17 cellular contexts compared by ENCODE assay signal in genomic region chr20:50435397-50436051, GRCh38.
A peak's percentile ranks its signal among the peaks of the same experiment; 100 is the strongest.
DNase-seq lines count a peak whose midpoint lies in the region; ATAC-seq and TF ChIP-seq lines count a peak whose summit lies in the region.
"Had no signal": no experiment of that assay in that cellular context is flagged by ENCODE, and none has a peak within 500 bp of the region (broad histone marks: within the 10 kb centered on the region; RNA-seq: fewer than 3 reads in every experiment).

No MANE protein-coding gene starts in this region.

- H3K27me3 ChIP-seq in IMR-90 (ENCODE audit: control insufficient read depth, insufficient read depth, low read length) (no peaks in the 10 kb centered on the region), neutrophil (no peaks in the 10 kb centered on the region), smooth muscle cell (ENCODE audit: low read depth) (no peaks in the 10 kb centered on the region)

- intact Hi-C loops in IMR-90 (cut with micrococcal nuclease) = no loop called here
- intact Hi-C loops in dendritic cell treated with granulocyte-macrophage colony-stimulating factor and Interleukin-4, amounts not matched to agents 40 ng/mL and 50 ng/mL, for 4 days (cut with micrococcal nuclease) = no loop called here
- intact Hi-C loops in activated CD8-positive, alpha-beta T cell treated with anti-CD3 and anti-CD28 coated beads for 36 hours (cut with micrococcal nuclease) = no loop called here

- no peak overlapping the region for H3K18ac ChIP-seq in IMR-90 (ENCODE audit: low read depth, low read length)

- WGBS in IMR-90 (ENCODE audit: extremely low coverage in 2 of 2, insufficient read length in 1 of 2), 2 experiments = 91% methylated on average over 16 of the region's 22 CpGs; no CpG with 5 or more reads in 1 of the 2 experiments
- 89% methylated on average over 22 of the region's 22 CpGs for WGBS in smooth muscle cell (ENCODE audit: low lambda C conversion rate)

- H2BK15ac ChIP-seq in IMR-90 (ENCODE audit: low read depth, low read length) = peak overlapping the region; percentile 90

- no peak for TF ChIP-seq POLR2A in IMR-90 (IDR thresholded peaks at IDR 0.05; ENCODE audit: low read depth, low read length)

- ATAC-seq in IMR-90 (ENCODE audit: low read depth) (no peak), HG03139 (IDR thresholded peaks at IDR 0.05; ENCODE audit: unreplicated experiment) (no peak)
- no peak for ATAC-seq in activated CD8-positive, alpha-beta T cell treated with anti-CD3 and anti-CD28 coated beads for 36 hours
- ATAC-seq: SK-N-SH treated with all-trans-retinoic acid at 6 μM for 48 hours had no signal

- H3K4me3 Mint-ChIP-seq in dendritic cell treated with granulocyte-macrophage colony-stimulating factor and Interleukin-4, amounts not matched to agents 40 ng/mL and 50 ng/mL, for 4 days = no peak overlapping the region
- H3K4me3 Mint-ChIP-seq in activated CD8-positive, alpha-beta T cell treated with anti-CD3 and anti-CD28 coated beads for 36 hours = no peak overlapping the region
- H3K4me3 Mint-ChIP-seq: IgD-negative memory B cell had no signal

- H3K36me3 Mint-ChIP-seq in dendritic cell treated with granulocyte-macrophage colony-stimulating factor and Interleukin-4, amounts not matched to agents 40 ng/mL and 50 ng/mL, for 4 days (ENCODE audit: low read depth) = no peaks in the 10 kb centered on the region
- no peaks in the 10 kb centered on the region for H3K36me3 Mint-ChIP-seq in activated CD8-positive, alpha-beta T cell treated with anti-CD3 and anti-CD28 coated beads for 36 hours (ENCODE audit: low read depth)

- no TSS peak for BruUV-seq in IMR-90 (replicated peaks; lab: Mats Ljungman, UMichigan)

- H2BK5ac ChIP-seq in IMR-90 (ENCODE audit: low read depth, low read length, poor library complexity, severe bottlenecking) = no peak overlapping the region

- no peaks in the 10 kb centered on the region for H3K36me3 ChIP-seq in IMR-90 (ENCODE audit: control insufficient read depth, insufficient read depth, low read length)
- no peaks in the 10 kb centered on the region for H3K36me3 ChIP-seq in neutrophil
- H3K36me3 ChIP-seq in smooth muscle cell (ENCODE audit: low read depth) = no peaks in the 10 kb centered on the region

- peaks cover 4% of the 10 kb centered on the region for H3K27me3 Mint-ChIP-seq in dendritic cell treated with granulocyte-macrophage colony-stimulating factor and Interleukin-4, amounts not matched to agents 40 ng/mL and 50 ng/mL, for 4 days
- no peaks in the 10 kb centered on the region for H3K27me3 Mint-ChIP-seq in activated CD8-positive, alpha-beta T cell treated with anti-CD3 and anti-CD28 coated beads for 36 hours

- peak overlapping the region; percentile 17 for H2AFZ ChIP-seq in IMR-90 (replicated peaks; ENCODE audit: low read length, poor library complexity)
- no peak overlapping the region for H2AFZ ChIP-seq in smooth muscle cell (ENCODE audit: low read depth)

- dilution Hi-C loops in IMR-90 (cut with HindIII; ENCODE audit: low sequenced_read_pairs, unreplicated experiment) = no loop called here

- H2BK20ac ChIP-seq in IMR-90 (ENCODE audit: low read depth, low read length) = peak overlapping the region; percentile 36

- POLR2A ChIA-PET in IMR-90 (lab: Charles Lee; ENCODE audit: unreplicated experiment) = no interaction called here
- POLR2A ChIA-PET in activated CD8-positive, alpha-beta T cell treated with anti-CD3 and anti-CD28 coated beads for 36 hours (lab: Charles Lee) = interaction anchor here (1.1 kb wide), 1 partner anchor 12 kb away, joined by 3 read pairs; no protein-coding TSS in a partner anchor

- peaks cover 15% of the 10 kb centered on the region for H3K9me1 ChIP-seq in IMR-90 (ENCODE audit: insufficient read depth, low read length)

- H4K5ac ChIP-seq in IMR-90 (ENCODE audit: low read depth, low read length) = no peak overlapping the region

- H4K20me1 ChIP-seq in IMR-90 (ENCODE audit: insufficient read depth, low read length) = no peaks in the 10 kb centered on the region
- H4K20me1 ChIP-seq in smooth muscle cell (ENCODE audit: low read depth) = no peaks in the 10 kb centered on the region

- H3K4ac ChIP-seq in IMR-90 (ENCODE audit: low read depth, low read length) = peak overlapping the region; percentile 65

- in situ Hi-C loops in IMR-90 (cut with MboI; ENCODE audit: low sequenced_read_pairs) = no loop called here

- no peaks in the 10 kb centered on the region for H3K9me3 ChIP-seq in IMR-90 (ENCODE audit: control insufficient read depth, insufficient read depth, low read length)
- no peaks in the 10 kb centered on the region for H3K9me3 ChIP-seq in neutrophil
- no peaks in the 10 kb centered on the region for H3K9me3 ChIP-seq in smooth muscle cell (replicated peaks; ENCODE audit: low read depth)

- DNase-seq in IMR-90 = no peak
- DNase-seq in UCSD-AML1 (lab: John Stamatoyannopoulos, UW; ENCODE audit: unreplicated experiment) = no peak
- no peak for DNase-seq in smooth muscle cell (lab: John Stamatoyannopoulos, UW; ENCODE audit: unreplicated experiment)
- DNase-seq in activated CD8-positive, alpha-beta T cell treated with anti-CD3 and anti-CD28 coated beads for 36 hours = no peak
- DNase-seq: DMS79 treated with DMSO at 0.1 percent for 48 hours; H7; NCI-H1092 treated with DMSO at 0.1 percent for 48 hours; NCI-H2081 treated with DMSO at 0.1 percent for 48 hours; NCI-H510A; NCI-H748 treated with DMSO at 0.1 percent for 48 hours; NK-92 treated with Interleukin-12 subunit alpha and Interleukin-12 subunit beta, amount 100 ng/mL, for 24 hours; SIG-M5 had no signal

- no peaks in the 10 kb centered on the region for H3K79me2 ChIP-seq in smooth muscle cell (ENCODE audit: low read depth)

- H3F3A ChIP-seq in smooth muscle cell (ENCODE audit: low read depth) = peaks cover 13% of the 10 kb centered on the region

- CTCF ChIA-PET in IMR-90 (lab: Yijun Ruan, JAX) = interaction anchor here (0.6 kb wide), 1 partner anchor 11 kb away, joined by 3 read pairs; no protein-coding TSS in a partner anchor
- CTCF ChIA-PET in activated CD8-positive, alpha-beta T cell treated with anti-CD3 and anti-CD28 coated beads for 36 hours (lab: Charles Lee) = interaction anchor here (1.0 kb wide), 1 partner anchor 62 kb away, joined by 3 read pairs; no protein-coding TSS in a partner anchor

- H3K14ac ChIP-seq in IMR-90 (replicated peaks; ENCODE audit: low read depth, low read length) = no peak overlapping the region; the same call in 1 of the 2 replicates

- H3K4me2 ChIP-seq in IMR-90 (ENCODE audit: low read depth, low read length) = no peak overlapping the region
- H3K4me2 ChIP-seq in smooth muscle cell = no peak overlapping the region

- H3K4me3 ChIP-seq in IMR-90 (ENCODE audit: insufficient read depth, low read depth, low read length) (no peak overlapping the region), neutrophil (ENCODE audit: low read depth in 1 of 2, low read length in 1 of 2) (no peak overlapping the region), smooth muscle cell (no peak overlapping the region)

- H3K9ac ChIP-seq in IMR-90 (ENCODE audit: low read depth, low read length) (no peak overlapping the region), smooth muscle cell (ENCODE audit: low read depth) (no peak overlapping the region)

- peak overlapping the region; percentile 65 for H2BK120ac ChIP-seq in IMR-90 (ENCODE audit: low read depth, low read length)

- H4K91ac ChIP-seq in IMR-90 (ENCODE audit: insufficient read depth, low read depth, low read length) = peak overlapping the region; percentile 43; the same call in 1 of the 2 replicates

- TF ChIP-seq RAD21 in IMR-90 (IDR thresholded peaks at IDR 0.05; ENCODE audit: low read length) = no peak

- H3K27ac ChIP-seq in IMR-90 (ENCODE audit: insufficient read depth, low read length) (no peak overlapping the region), neutrophil (peak overlapping the region; percentile 75), smooth muscle cell (ENCODE audit: low read depth) (no peak overlapping the region)

- peaks cover 0 to 15% of the 10 kb centered on the region in 2 experiments; a peak in 2 of 4 replicates for H3K79me1 ChIP-seq in IMR-90 (ENCODE audit: low read depth in 1 of 2, low read length in 2 of 2)

- H3K4me1 ChIP-seq in IMR-90 (ENCODE audit: control insufficient read depth, insufficient read depth, low read length) = peaks cover 19% of the 10 kb centered on the region
- H3K4me1 ChIP-seq in neutrophil (ENCODE audit: control insufficient read depth in 1 of 2, insufficient read depth in 1 of 2, low read depth in 1 of 2, low read length in 1 of 2) = peaks cover 21 to 24% of the 10 kb centered on the region in 2 experiments
- no peaks in the 10 kb centered on the region for H3K4me1 ChIP-seq in smooth muscle cell (ENCODE audit: low read depth)

- H3K9me3 Mint-ChIP-seq in dendritic cell treated with granulocyte-macrophage colony-stimulating factor and Interleukin-4, amounts not matched to agents 40 ng/mL and 50 ng/mL, for 4 days = no peaks in the 10 kb centered on the region
- H3K9me3 Mint-ChIP-seq in activated CD8-positive, alpha-beta T cell treated with anti-CD3 and anti-CD28 coated beads for 36 hours = no peaks in the 10 kb centered on the region
- H3K9me3 Mint-ChIP-seq: IgD-negative memory B cell had no signal

- H3K27ac Mint-ChIP-seq in dendritic cell treated with granulocyte-macrophage colony-stimulating factor and Interleukin-4, amounts not matched to agents 40 ng/mL and 50 ng/mL, for 4 days = peak overlapping the region; percentile 8
- no peak overlapping the region for H3K27ac Mint-ChIP-seq in activated CD8-positive, alpha-beta T cell treated with anti-CD3 and anti-CD28 coated beads for 36 hours
- H3K27ac Mint-ChIP-seq: IgD-negative memory B cell had no signal

- H2AK5ac ChIP-seq in IMR-90 (ENCODE audit: low read depth, low read length) = peak overlapping the region; percentile 98

- H2AK9ac ChIP-seq in IMR-90 (replicated peaks; ENCODE audit: low read depth, low read length, poor library complexity) = peak overlapping the region; percentile 59

- H3K4me1 Mint-ChIP-seq in dendritic cell treated with granulocyte-macrophage colony-stimulating factor and Interleukin-4, amounts not matched to agents 40 ng/mL and 50 ng/mL, for 4 days (ENCODE audit: low read depth) = peaks cover 47% of the 10 kb centered on the region
- peaks cover 2% of the 10 kb centered on the region for H3K4me1 Mint-ChIP-seq in activated CD8-positive, alpha-beta T cell treated with anti-CD3 and anti-CD28 coated beads for 36 hours (ENCODE audit: low read depth)
- H3K4me1 Mint-ChIP-seq: IgD-negative memory B cell had no signal

- H3K56ac ChIP-seq in IMR-90 (ENCODE audit: extremely low read depth, insufficient read depth, low read length) = no peak overlapping the region

- no peak for TF ChIP-seq CTCF in IMR-90 (conservative IDR thresholded peaks at IDR 0.05; ENCODE audit: low read depth, low read length)
- no peak for TF ChIP-seq CTCF in neutrophil (IDR thresholded peaks at IDR 0.05)
- TF ChIP-seq CTCF in smooth muscle cell (IDR thresholded peaks at IDR 0.05; ENCODE audit: borderline replicate concordance, insufficient read depth, poor library complexity, severe bottlenecking) = no peak
- TF ChIP-seq CTCF in activated CD8-positive, alpha-beta T cell treated with anti-CD3 and anti-CD28 coated beads for 36 hours (IDR thresholded peaks at IDR 0.05) = no peak

- peak overlapping the region in 1 of 2 experiments; percentile 30; a peak in 1 of 4 replicates for H4K8ac ChIP-seq in IMR-90 (ENCODE audit: low read depth in 2 of 2, low read length in 2 of 2)

- H3K23ac ChIP-seq in IMR-90 (ENCODE audit: low read depth, low read length) = no peak overlapping the region

TF ChIP-seq in IMR-90, 13 proteins besides CTCF, POLR2A, EP300 and RAD21 (continues in another document):
- TF ChIP-seq BHLHE40 (IDR thresholded peaks at IDR 0.05; ENCODE audit: low read depth, low read length) = no peak
